In genomic region chr6:43644940-43645612, GRCh38 we compare ENCODE assay signal across 9 cellular contexts.
DNase-seq lines count a peak whose midpoint lies in the region; ATAC-seq and FAIRE-seq lines count a peak whose summit lies in the region.
"Had no signal": no experiment of that assay in that cellular context is flagged by ENCODE, and none has a peak within 500 bp of the region (broad histone marks: within the 10 kb centered on the region; RNA-seq: fewer than 3 reads in every experiment).

Gene RSPH9, plus strand, starts transcription at chr6:43645036. Its CDS starts 63 bp downstream, at chr6:43645099.

- no peaks in the 10 kb centered on the region for H3K4me1 ChIP-seq in iPS-15b (ENCODE audit: control insufficient read depth, insufficient read depth, low read length)

- peaks cover 14% of the 10 kb centered on the region for H3K36me3 ChIP-seq in iPS-15b (ENCODE audit: control insufficient read depth, insufficient read depth, low read length)

- H3K9ac ChIP-seq in iPS-15b (ENCODE audit: low read depth, low read length) = peak within 1 kb of the TSS; percentile 32

- DNase-seq in AG08395 (ENCODE audit: low spot score) (peak; percentile 73), T follicular helper cell (ENCODE audit: low read depth) (peak; percentile 37), astrocyte of the hippocampus (ENCODE audit: low read depth, low spot score) (peak; percentile 84), SHP77 (lab: John Stamatoyannopoulos, UW) (no peak), HTR-8/SVneo (ENCODE audit: insufficient read length, low spot score) (no peak)
- DNase-seq in stimulated activated CD4-positive, alpha-beta T cell treated with anti-CD3 and anti-CD28 coated beads, Interleukin-12 subunit alpha, Interleukin-12 subunit beta, amount 100 ng/mL, for 48 hours (ENCODE audit: low read depth in 2 of 3, low spot score in 1 of 3) = peak in 2 of 3 donors; percentile 38 to 62

- no peaks in the 10 kb centered on the region for H3K27me3 ChIP-seq in iPS-15b (ENCODE audit: control insufficient read depth, insufficient read depth, low read length)

- peak within 1 kb of the TSS; percentile 87 for H3K4me3 ChIP-seq in iPS-15b (ENCODE audit: low read depth, low read length)

- ATAC-seq in GM21737 (IDR thresholded peaks at IDR 0.05; ENCODE audit: unreplicated experiment) = peak; percentile 69

- FAIRE-seq in HTR-8/SVneo (lab: Jason Lieb, UNC) = no peak
- FAIRE-seq: endometrium had no signal

- H3K9me3 ChIP-seq in iPS-15b (ENCODE audit: control insufficient read depth, insufficient read depth, low read length) = no peaks in the 10 kb centered on the region

Comparison
In these comparisons a context has a peak if more than half of its experiments do, and no peak if none do; other contexts are left out.
1. DNase-seq: peak in AG08395 (single experiment), T follicular helper cell (single experiment), astrocyte of the hippocampus (single experiment) and stimulated activated CD4-positive, alpha-beta T cell treated with anti-CD3 and anti-CD28 coated beads, Interleukin-12 subunit alpha, Interleukin-12 subunit beta, amount 100 ng/mL, for 48 hours (2 of 3); none in SHP77 (0 of 2) and HTR-8/SVneo (single experiment).